Comparison of ENCODE assay signal across 7 cellular contexts in genomic region chr3:4491873-4492239, GRCh38. TPM values are rescaled to one million over a fixed set of nuclear protein-coding genes. Genes with fewer than 3 reads are reported as not detected.
DNase-seq lines count a peak whose midpoint lies in the region; ATAC-seq and TF ChIP-seq lines count a peak whose summit lies in the region.

No MANE protein-coding gene starts in this region.

- peaks cover 2% of the 10 kb centered on the region for H3K4me1 ChIP-seq in right cardiac atrium (ENCODE audit: control insufficient read depth, insufficient read depth, low read length)

- TF ChIP-seq CTCF in HFFc6 (IDR thresholded peaks at IDR 0.05) = no peak

- CTCF ChIA-PET in activated CD4-positive, alpha-beta memory T cell treated with anti-CD3 and anti-CD28 coated beads for 36 hours (lab: Charles Lee) = interaction anchor here (1.2 to 5.4 kb wide), 7 partner anchors 25 to 220 kb away, joined by 4 to 48 read pairs (median 6); partner anchors contain the start of gene SUMF1

- peaks cover 6% of the 10 kb centered on the region for H3K27me3 Mint-ChIP-seq in HFFc6 (ENCODE audit: insufficient read depth)
- H3K27me3 Mint-ChIP-seq in activated CD4-positive, alpha-beta memory T cell treated with anti-CD3 and anti-CD28 coated beads for 36 hours = peaks cover 5% of the 10 kb centered on the region

- H3K9me3 Mint-ChIP-seq in HFFc6 = no peaks in the 10 kb centered on the region
- H3K9me3 Mint-ChIP-seq in activated CD4-positive, alpha-beta memory T cell treated with anti-CD3 and anti-CD28 coated beads for 36 hours = no peaks in the 10 kb centered on the region

- ATAC-seq in right cardiac atrium = no peak

- peak overlapping the region; percentile 95 for H3K4me3 Mint-ChIP-seq in HFFc6
- H3K4me3 Mint-ChIP-seq in activated CD4-positive, alpha-beta memory T cell treated with anti-CD3 and anti-CD28 coated beads for 36 hours = peak overlapping the region; percentile 91

- no peak overlapping the region for H3K27ac ChIP-seq in right cardiac atrium (ENCODE audit: low read length)
- peak overlapping the region in 1 of 21 experiments; percentile 69 for H3K27ac ChIP-seq in skin epidermis

- no peaks in the 10 kb centered on the region for H3K9me3 ChIP-seq in right cardiac atrium (ENCODE audit: control insufficient read depth, low read length)

- 26% methylated on average over 7 of the region's 7 CpGs for WGBS in right cardiac atrium

- DNase-seq in HFFc6 (no peak), right cardiac atrium (no peak), DMS 273 (lab: John Stamatoyannopoulos, UW; ENCODE audit: unreplicated experiment) (no peak), AG08396 (ENCODE audit: low spot score) (no peak)
- DNase-seq in activated CD4-positive, alpha-beta memory T cell treated with anti-CD3 and anti-CD28 coated beads for 36 hours = no peak
- no peak for DNase-seq in NK-92 treated with Interleukin-12 subunit alpha and Interleukin-12 subunit beta, amount 100 ng/mL, for 24 hours (lab: John Stamatoyannopoulos, UW)

- H3K36me3 Mint-ChIP-seq in HFFc6 (ENCODE audit: low read depth) = no peaks in the 10 kb centered on the region
- H3K36me3 Mint-ChIP-seq in activated CD4-positive, alpha-beta memory T cell treated with anti-CD3 and anti-CD28 coated beads for 36 hours = peaks cover 2% of the 10 kb centered on the region

- intact Hi-C loops in activated CD4-positive, alpha-beta memory T cell treated with anti-CD3 and anti-CD28 coated beads for 36 hours (cut with micrococcal nuclease) = loop anchor here (2.0 to 10.0 kb wide), 3 partner anchors 343 to 631 kb away; partner anchors contain the start of gene ARL8B
- intact Hi-C loops in right cardiac atrium (cut with DNase I) = loop anchor here in 3 of 4 donors (10.0 kb wide), 3 partner anchors 113 to 143 kb away; no protein-coding TSS in a partner anchor

- H3K27me3 ChIP-seq in right cardiac atrium (ENCODE audit: control insufficient read depth, insufficient read depth) = no peaks in the 10 kb centered on the region

- H3K27ac Mint-ChIP-seq in HFFc6 = no peak overlapping the region
- H3K27ac Mint-ChIP-seq in activated CD4-positive, alpha-beta memory T cell treated with anti-CD3 and anti-CD28 coated beads for 36 hours = no peak overlapping the region

- H3K4me3 ChIP-seq in right cardiac atrium (ENCODE audit: low read length) (peak overlapping the region; percentile 57), skin epidermis (peak overlapping the region in 6 of 7 experiments; percentile 70 to 85 (median 74))

- POLR2A ChIA-PET in activated CD4-positive, alpha-beta memory T cell treated with anti-CD3 and anti-CD28 coated beads for 36 hours (lab: Charles Lee) = interaction anchor here (1.5 to 3.6 kb wide), 3 partner anchors 17 to 27 kb away, joined by 8 to 34 read pairs (median 28); partner anchors contain the start of gene SUMF1

- H3K4me1 Mint-ChIP-seq in HFFc6 (ENCODE audit: low read depth) = peaks cover 34% of the 10 kb centered on the region
- peaks cover 36% of the 10 kb centered on the region for H3K4me1 Mint-ChIP-seq in activated CD4-positive, alpha-beta memory T cell treated with anti-CD3 and anti-CD28 coated beads for 36 hours (ENCODE audit: low read depth)

RNA-seq across cellular contexts. Expression of gene ITPR1, which starts 1.3 kb away (rescaled TPM):
- 1 to 10 TPM; 4.9 to 8.3 (median 6.1) TPM for total RNA-seq in HFFc6 (2021; fragmentation: NEBNext Ultra II Directional; extraction: Animal tissue kit (Norgen Biotek cat#: 25700))
- 10 to 100 TPM; 49.1 to 53.1 TPM for total RNA-seq in activated CD4-positive, alpha-beta memory T cell treated with anti-CD3 and anti-CD28 coated beads for 36 hours
- total RNA-seq in right cardiac atrium = 10 to 100 TPM; 32.5 to 59.0 (median 45.6) TPM
- 13.9 TPM for polyA plus RNA-seq in right cardiac atrium

RNA-seq across cellular contexts. Expression of gene SUMF1, which starts 24.8 kb away (rescaled TPM):
- total RNA-seq in HFFc6 (2021; fragmentation: NEBNext Ultra II Directional; extraction: Animal tissue kit (Norgen Biotek cat#: 25700)) = 10 to 100 TPM; 33.5 to 38.0 (median 36.0) TPM
- total RNA-seq in activated CD4-positive, alpha-beta memory T cell treated with anti-CD3 and anti-CD28 coated beads for 36 hours = 1 to 10 TPM; 5.1 to 5.6 TPM
- 10 to 100 TPM in 3 of 4 donors, 1 to 10 TPM in 1; 9.6 to 14.4 (median 11.8) TPM for total RNA-seq in right cardiac atrium
- 7.8 TPM for polyA plus RNA-seq in right cardiac atrium
